ENCODE assay signal across 16 cellular contexts in genomic region chr3:44991326-44991725, GRCh38. TPM values are rescaled to one million over a fixed set of nuclear protein-coding genes. Genes with fewer than 3 reads are reported as not detected.
DNase-seq lines count a peak whose midpoint lies in the region; ATAC-seq and TF ChIP-seq lines count a peak whose summit lies in the region.
"Had no signal": no experiment of that assay in that cellular context is flagged by ENCODE, and none has a peak within 500 bp of the region (broad histone marks: within the 10 kb centered on the region; RNA-seq: fewer than 3 reads in every experiment).

No MANE protein-coding gene starts in this region.

- peaks cover 52% of the 10 kb centered on the region for H3K36me3 Mint-ChIP-seq in activated CD8-positive, alpha-beta T cell treated with anti-CD3 and anti-CD28 coated beads, Interleukin-2, amount 10 ng/mL, durations not matched to agents 7 days and 5 days (ENCODE audit: low read depth)
- H3K36me3 Mint-ChIP-seq in activated CD8-positive, alpha-beta T cell treated with anti-CD3 and anti-CD28 coated beads for 36 hours (ENCODE audit: low read depth) = peaks cover 46% of the 10 kb centered on the region
- peaks cover 3 to 73% (median 5%) of the 10 kb centered on the region in 3 donors for H3K36me3 Mint-ChIP-seq in CD8-positive, alpha-beta memory T cell
- H3K36me3 Mint-ChIP-seq in naive thymus-derived CD8-positive, alpha-beta T cell = peaks cover 0 to 58% (median 8%) of the 10 kb centered on the region in 3 donors

- peaks cover 26% of the 10 kb centered on the region for H3K4me1 ChIP-seq in CD8-positive, alpha-beta memory T cell (ENCODE audit: insufficient read depth, low read length)
- H3K4me1 ChIP-seq: BLaER1 had no signal

- ATAC-seq in activated CD8-positive, alpha-beta T cell treated with anti-CD3 and anti-CD28 coated beads, Interleukin-2, amount 10 ng/mL, durations not matched to agents 7 days and 5 days = peak; percentile 56
- ATAC-seq in activated CD8-positive, alpha-beta T cell treated with anti-CD3 and anti-CD28 coated beads for 36 hours = no peak
- peak; percentile 65 to 85 for ATAC-seq in naive thymus-derived CD8-positive, alpha-beta T cell
- ATAC-seq in sciatic nerve = no peak
- ATAC-seq: HepG2 had no signal

- intact Hi-C loops in activated CD8-positive, alpha-beta T cell treated with anti-CD3 and anti-CD28 coated beads for 36 hours (cut with micrococcal nuclease) = no loop called here
- intact Hi-C loops in sciatic nerve (cut with DNase I) = no loop called here

- no peak overlapping the region for H3K4me3 Mint-ChIP-seq in activated CD8-positive, alpha-beta T cell treated with anti-CD3 and anti-CD28 coated beads, Interleukin-2, amount 10 ng/mL, durations not matched to agents 7 days and 5 days
- no peak overlapping the region for H3K4me3 Mint-ChIP-seq in activated CD8-positive, alpha-beta T cell treated with anti-CD3 and anti-CD28 coated beads for 36 hours
- no peak overlapping the region for H3K4me3 Mint-ChIP-seq in CD8-positive, alpha-beta memory T cell
- H3K4me3 Mint-ChIP-seq in naive thymus-derived CD8-positive, alpha-beta T cell = peak overlapping the region in 5 of 10 donors; percentile 5 to 67 (median 63)
- H3K4me3 Mint-ChIP-seq: HFFc6 had no signal

- no peak overlapping the region for H3K4me3 ChIP-seq in CD8-positive, alpha-beta memory T cell (ENCODE audit: low read length)
- H3K4me3 ChIP-seq: BLaER1 had no signal

- no peaks in the 10 kb centered on the region for H3K27me3 ChIP-seq in CD8-positive, alpha-beta memory T cell (ENCODE audit: insufficient read depth, low read length, poor library complexity, severe bottlenecking)
- H3K27me3 ChIP-seq: BLaER1 had no signal

- H3K27me3 Mint-ChIP-seq in activated CD8-positive, alpha-beta T cell treated with anti-CD3 and anti-CD28 coated beads, Interleukin-2, amount 10 ng/mL, durations not matched to agents 7 days and 5 days (ENCODE audit: low read depth) = no peaks in the 10 kb centered on the region
- H3K27me3 Mint-ChIP-seq in activated CD8-positive, alpha-beta T cell treated with anti-CD3 and anti-CD28 coated beads for 36 hours = no peaks in the 10 kb centered on the region
- no peaks in the 10 kb centered on the region for H3K27me3 Mint-ChIP-seq in CD8-positive, alpha-beta memory T cell
- H3K27me3 Mint-ChIP-seq in naive thymus-derived CD8-positive, alpha-beta T cell = no peaks in the 10 kb centered on the region

- no peaks in the 10 kb centered on the region for H3K9me3 Mint-ChIP-seq in activated CD8-positive, alpha-beta T cell treated with anti-CD3 and anti-CD28 coated beads, Interleukin-2, amount 10 ng/mL, durations not matched to agents 7 days and 5 days (ENCODE audit: insufficient read depth)
- no peaks in the 10 kb centered on the region for H3K9me3 Mint-ChIP-seq in activated CD8-positive, alpha-beta T cell treated with anti-CD3 and anti-CD28 coated beads for 36 hours
- no peaks in the 10 kb centered on the region for H3K9me3 Mint-ChIP-seq in CD8-positive, alpha-beta memory T cell
- no peaks in the 10 kb centered on the region for H3K9me3 Mint-ChIP-seq in naive thymus-derived CD8-positive, alpha-beta T cell
- H3K9me3 Mint-ChIP-seq: HFFc6 had no signal

- H3K4me1 Mint-ChIP-seq in activated CD8-positive, alpha-beta T cell treated with anti-CD3 and anti-CD28 coated beads, Interleukin-2, amount 10 ng/mL, durations not matched to agents 7 days and 5 days (ENCODE audit: low read depth) = peaks cover 52% of the 10 kb centered on the region
- peaks cover 46% of the 10 kb centered on the region for H3K4me1 Mint-ChIP-seq in activated CD8-positive, alpha-beta T cell treated with anti-CD3 and anti-CD28 coated beads for 36 hours (ENCODE audit: low read depth)
- H3K4me1 Mint-ChIP-seq in CD8-positive, alpha-beta memory T cell = peaks cover 25 to 67% (median 47%) of the 10 kb centered on the region in 3 donors
- peaks cover 31 to 85% (median 65%) of the 10 kb centered on the region in 4 donors for H3K4me1 Mint-ChIP-seq in naive thymus-derived CD8-positive, alpha-beta T cell

- DNase-seq in activated CD8-positive, alpha-beta T cell treated with anti-CD3 and anti-CD28 coated beads, Interleukin-2, amount 10 ng/mL, durations not matched to agents 7 days and 5 days = peak; percentile 51
- no peak for DNase-seq in activated CD8-positive, alpha-beta T cell treated with anti-CD3 and anti-CD28 coated beads for 36 hours
- peak in 1 of 5 donors; percentile 22 for DNase-seq in CD8-positive, alpha-beta memory T cell
- DNase-seq in SW480 (ENCODE audit: low spot score) (peak; percentile 15), sciatic nerve (ENCODE audit: low spot score) (no peak), HuH-7 (ENCODE audit: low spot score) (no peak)
- DNase-seq in naive thymus-derived CD8-positive, alpha-beta T cell = peak in 2 of 10 donors; percentile 22 to 49
- DNase-seq: HFFc6, NCI-H1417 treated with DMSO at 0.1 percent for 48 hours, NCI-H1930, NCI-H226, NCI-H524 treated with DMSO at 0.1 percent for 48 hours, SHP77 treated with DMSO at 0.1 percent for 48 hours had no signal

- TF ChIP-seq CTCF in activated CD8-positive, alpha-beta T cell treated with anti-CD3 and anti-CD28 coated beads for 36 hours (IDR thresholded peaks at IDR 0.05) = no peak

- H3K27ac Mint-ChIP-seq in activated CD8-positive, alpha-beta T cell treated with anti-CD3 and anti-CD28 coated beads, Interleukin-2, amount 10 ng/mL, durations not matched to agents 7 days and 5 days = peak overlapping the region; percentile 80
- no peak overlapping the region for H3K27ac Mint-ChIP-seq in activated CD8-positive, alpha-beta T cell treated with anti-CD3 and anti-CD28 coated beads for 36 hours
- H3K27ac Mint-ChIP-seq in CD8-positive, alpha-beta memory T cell = peak overlapping the region in 5 of 8 donors; percentile 7 to 42 (median 21)
- H3K27ac Mint-ChIP-seq in naive thymus-derived CD8-positive, alpha-beta T cell = peak overlapping the region in 7 of 10 donors; percentile 7 to 79 (median 46)
- H3K27ac Mint-ChIP-seq: HFFc6 had no signal

- H3K36me3 ChIP-seq in CD8-positive, alpha-beta memory T cell (ENCODE audit: insufficient read depth, low read length) = peaks cover 19% of the 10 kb centered on the region

- POLR2A ChIA-PET in activated CD8-positive, alpha-beta T cell treated with anti-CD3 and anti-CD28 coated beads, Interleukin-2, amount 10 ng/mL, durations not matched to agents 7 days and 5 days (lab: Charles Lee) = no interaction called here
- POLR2A ChIA-PET in activated CD8-positive, alpha-beta T cell treated with anti-CD3 and anti-CD28 coated beads for 36 hours (lab: Charles Lee) = interaction anchor here (1.0 to 7.6 kb wide), 2 partner anchors 9 to 14 kb away, joined by 3 to 48 read pairs; partner anchors contain the start of genes EXOSC7 and ZDHHC3
- POLR2A ChIA-PET in CD8-positive, alpha-beta memory T cell (lab: Charles Lee) = no interaction called here
- POLR2A ChIA-PET in naive thymus-derived CD8-positive, alpha-beta T cell (lab: Charles Lee) = interaction anchor here (2.2 kb wide), 1 partner anchor 15 kb away, joined by 5 read pairs; the partner anchor contains the start of genes EXOSC7 and ZDHHC3

- H3K27ac ChIP-seq in CD8-positive, alpha-beta memory T cell (ENCODE audit: low read depth, low read length) = no peak overlapping the region
- H3K27ac ChIP-seq: BLaER1 had no signal

- no peaks in the 10 kb centered on the region for H3K9me3 ChIP-seq in CD8-positive, alpha-beta memory T cell (ENCODE audit: low read length)
- H3K9me3 ChIP-seq: BLaER1 had no signal

- CTCF ChIA-PET in activated CD8-positive, alpha-beta T cell treated with anti-CD3 and anti-CD28 coated beads, Interleukin-2, amount 10 ng/mL, durations not matched to agents 7 days and 5 days (lab: Charles Lee) = interaction anchor here (0.9 to 8.7 kb wide), 8 partner anchors 6 to 44 kb away, joined by 3 to 52 read pairs (median 7); partner anchors contain the start of genes EXOSC7 and ZDHHC3
- CTCF ChIA-PET in activated CD8-positive, alpha-beta T cell treated with anti-CD3 and anti-CD28 coated beads for 36 hours (lab: Charles Lee) = interaction anchor here (1.1 to 1.5 kb wide), 2 partner anchors 13 to 77 kb away, joined by 3 to 4 read pairs; no protein-coding TSS in a partner anchor
- CTCF ChIA-PET in CD8-positive, alpha-beta memory T cell (lab: Charles Lee) = interaction anchor here (1.4 to 3.0 kb wide), 2 partner anchors 10 to 14 kb away, joined by 5 to 13 read pairs; partner anchors contain the start of genes EXOSC7 and ZDHHC3

RNA-seq across cellular contexts. Expression of gene EXOSC7, which starts 15.3 kb away (rescaled TPM):
- total RNA-seq in activated CD8-positive, alpha-beta T cell treated with anti-CD3 and anti-CD28 coated beads, Interleukin-2, amount 10 ng/mL, durations not matched to agents 7 days and 5 days = 10 to 100 TPM; 49.5 to 50.1 TPM
- 10 to 100 TPM; 79.8 to 80.7 TPM for total RNA-seq in activated CD8-positive, alpha-beta T cell treated with anti-CD3 and anti-CD28 coated beads for 36 hours
- 10 to 100 TPM; 86.4 to 89.6 TPM for total RNA-seq in CD8-positive, alpha-beta memory T cell
- polyA plus RNA-seq in CD8-positive, alpha-beta memory T cell = 42.1 TPM
- total RNA-seq in naive thymus-derived CD8-positive, alpha-beta T cell = 10 to 100 TPM; 46.7 to 55.4 TPM
- polyA plus RNA-seq in naive thymus-derived CD8-positive, alpha-beta T cell = 10 to 100 TPM; 46.0 to 55.5 (median 49.1) TPM
- total RNA-seq in sciatic nerve = 36.9 TPM

RNA-seq across cellular contexts. Expression of gene ZDHHC3, which starts 15.4 kb away (rescaled TPM):
- 10 to 100 TPM; 62.3 to 71.3 TPM for total RNA-seq in activated CD8-positive, alpha-beta T cell treated with anti-CD3 and anti-CD28 coated beads, Interleukin-2, amount 10 ng/mL, durations not matched to agents 7 days and 5 days
- total RNA-seq in activated CD8-positive, alpha-beta T cell treated with anti-CD3 and anti-CD28 coated beads for 36 hours = 10 to 100 TPM; 28.6 to 36.0 TPM
- total RNA-seq in CD8-positive, alpha-beta memory T cell = 10 to 100 TPM; 40.9 to 41.8 TPM
- 46.3 TPM for polyA plus RNA-seq in CD8-positive, alpha-beta memory T cell
- total RNA-seq in naive thymus-derived CD8-positive, alpha-beta T cell = 10 to 100 TPM; 46.6 to 48.4 TPM
- polyA plus RNA-seq in naive thymus-derived CD8-positive, alpha-beta T cell = 10 to 100 TPM; 28.0 to 35.7 (median 33.0) TPM
- 85.1 TPM for total RNA-seq in sciatic nerve

RNA-seq across cellular contexts. Expression of gene CLEC3B, which starts 34.8 kb away (rescaled TPM):
- total RNA-seq in activated CD8-positive, alpha-beta T cell treated with anti-CD3 and anti-CD28 coated beads, Interleukin-2, amount 10 ng/mL, durations not matched to agents 7 days and 5 days = under 1 TPM; 0.29 TPM
- not detected for total RNA-seq in activated CD8-positive, alpha-beta T cell treated with anti-CD3 and anti-CD28 coated beads for 36 hours
- total RNA-seq in CD8-positive, alpha-beta memory T cell = under 1 TPM in 1 of 2 experiments, not detected in 1; 0.24 TPM
- not detected for polyA plus RNA-seq in CD8-positive, alpha-beta memory T cell
- total RNA-seq in naive thymus-derived CD8-positive, alpha-beta T cell = 1 to 10 TPM; 1.2 to 1.4 TPM
- polyA plus RNA-seq in naive thymus-derived CD8-positive, alpha-beta T cell = not detected
- 105 TPM for total RNA-seq in sciatic nerve
- total RNA-seq: HepG2, M059J had no signal

Comparison
In these comparisons a context has a peak if more than half of its experiments do, and no peak if none do; other contexts are left out.
1. ATAC-seq: peak in activated CD8-positive, alpha-beta T cell treated with anti-CD3 and anti-CD28 coated beads, Interleukin-2, amount 10 ng/mL, durations not matched to agents 7 days and 5 days (single experiment) and naive thymus-derived CD8-positive, alpha-beta T cell (2 of 2); none in activated CD8-positive, alpha-beta T cell treated with anti-CD3 and anti-CD28 coated beads for 36 hours (single experiment) and sciatic nerve (single experiment).
2. DNase-seq: peak in activated CD8-positive, alpha-beta T cell treated with anti-CD3 and anti-CD28 coated beads, Interleukin-2, amount 10 ng/mL, durations not matched to agents 7 days and 5 days (single experiment) and SW480 (single experiment); none in activated CD8-positive, alpha-beta T cell treated with anti-CD3 and anti-CD28 coated beads for 36 hours (single experiment), sciatic nerve (single experiment) and HuH-7 (single experiment).
3. POLR2A ChIA-PET loops: an anchor here in activated CD8-positive, alpha-beta T cell treated with anti-CD3 and anti-CD28 coated beads for 36 hours (1.0 to 7.6 kb wide) and naive thymus-derived CD8-positive, alpha-beta T cell (2.2 kb wide); none called in activated CD8-positive, alpha-beta T cell treated with anti-CD3 and anti-CD28 coated beads, Interleukin-2, amount 10 ng/mL, durations not matched to agents 7 days and 5 days and CD8-positive, alpha-beta memory T cell.
4. RNA of gene CLEC3B, which starts 34.8 kb away (total RNA-seq): 105 TPM in sciatic nerve (single experiment); 1.2 to 1.4 TPM in naive thymus-derived CD8-positive, alpha-beta T cell, 0.29 TPM in activated CD8-positive, alpha-beta T cell treated with anti-CD3 and anti-CD28 coated beads, Interleukin-2, amount 10 ng/mL, durations not matched to agents 7 days and 5 days, 0.24 TPM in CD8-positive, alpha-beta memory T cell and not detected in activated CD8-positive, alpha-beta T cell treated with anti-CD3 and anti-CD28 coated beads for 36 hours; every median in the first group is over 10 times any median in the second.